Comparison of ENCODE assay signal across 13 cellular contexts in the genomic region with DNA sequence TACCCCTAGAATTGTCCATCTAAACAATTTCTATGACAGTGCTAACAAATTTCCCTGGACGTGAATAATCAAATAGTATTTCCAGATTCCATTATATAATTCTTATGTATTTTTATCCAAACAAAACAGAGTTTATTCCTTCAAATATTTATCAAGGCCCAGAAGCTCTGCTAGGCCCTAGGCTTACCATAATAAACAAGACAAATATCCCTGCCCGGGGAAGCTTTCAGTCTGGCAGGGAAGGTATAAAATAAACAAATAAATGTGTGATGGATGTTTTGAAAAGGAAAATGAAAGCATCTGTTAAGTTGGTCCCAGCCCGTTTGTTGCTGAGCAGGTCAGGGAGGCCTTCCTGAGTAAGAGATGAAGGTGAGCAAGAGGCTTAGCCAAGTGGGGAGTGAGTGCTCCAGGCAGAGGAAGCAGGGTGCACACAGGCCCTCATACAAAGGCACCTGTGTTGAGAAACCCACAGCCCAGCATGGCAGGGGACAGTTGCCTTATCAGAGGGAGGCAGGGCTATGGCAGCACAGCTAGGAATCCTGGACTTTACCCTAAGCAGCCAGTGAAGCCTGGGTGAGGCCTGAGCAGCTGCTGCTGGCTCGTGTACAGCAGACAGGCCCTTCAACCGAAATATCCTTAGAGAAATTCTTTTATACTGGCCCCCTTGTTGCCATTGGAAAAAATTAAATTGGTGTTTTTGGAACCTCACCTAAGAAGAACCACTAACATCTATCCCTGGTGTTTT. TPM values are rescaled to one million over a fixed set of nuclear protein-coding genes. Genes with fewer than 3 reads are reported as not detected.
DNase-seq lines count a peak whose midpoint lies in the region; ATAC-seq, FAIRE-seq and TF ChIP-seq lines count a peak whose summit lies in the region.
"Had no signal": no experiment of that assay in that cellular context is flagged by ENCODE, and none has a peak within 500 bp of the region (broad histone marks: within the 10 kb centered on the region; RNA-seq: fewer than 3 reads in every experiment).

No MANE protein-coding gene starts in this region.

- H3K9ac ChIP-seq in Karpas-422 (ENCODE audit: low read length) (no peak overlapping the region), duodenal mucosa (ENCODE audit: low read depth in 1 of 2, low read length in 2 of 2) (peak overlapping the region; percentile 32 to 47)

- H3K79me2 ChIP-seq in Karpas-422 (ENCODE audit: low read length), result peaks cover 32% of the 10 kb centered on the region

- H3K9me2 ChIP-seq in Karpas-422 (replicated peaks; ENCODE audit: insufficient read depth, low read length), result no peaks in the 10 kb centered on the region

- H3K27ac Mint-ChIP-seq in CD14-positive monocyte, result peak overlapping the region in 4 of 7 donors; percentile 31 to 85 (median 70)
- H3K27ac Mint-ChIP-seq: activated naive CD8-positive, alpha-beta T cell treated with anti-CD3 and anti-CD28 coated beads, Interleukin-2, amount 50 U/mL, for 24 hours had no signal

- intact Hi-C loops in CD14-positive monocyte (cut with micrococcal nuclease), result no loop called here

- H3K4me1 ChIP-seq in Karpas-422 (ENCODE audit: low read length) (peaks cover 4% of the 10 kb centered on the region), duodenal mucosa (ENCODE audit: control insufficient read depth in 1 of 2, insufficient read depth in 2 of 2, low read length in 2 of 2) (peaks cover 21 to 31% of the 10 kb centered on the region in 2 donors)

- no peak overlapping the region for H2AFZ ChIP-seq in Karpas-422 (ENCODE audit: low read length)
- H2AFZ ChIP-seq: PC-9 had no signal

- H3K4me1 Mint-ChIP-seq in CD14-positive monocyte, result no peaks in the 10 kb centered on the region

- H3K9me3 ChIP-seq in Karpas-422 (ENCODE audit: low read length), result no peaks in the 10 kb centered on the region
- H3K9me3 ChIP-seq in duodenal mucosa (ENCODE audit: control insufficient read depth in 1 of 2, low read length in 2 of 2), result no peaks in the 10 kb centered on the region

- no peak for DNase-seq in CD14-positive monocyte (ENCODE audit: low spot score)
- DNase-seq in Karpas-422, result peak; percentile 29
- DNase-seq in myocyte (ENCODE audit: low read depth), result peak; percentile 81
- no peak for DNase-seq in frontal cortex (ENCODE audit: low spot score in 2 of 2)
- DNase-seq: activated CD4-positive, CD25-positive, alpha-beta regulatory T cell; activated naive CD8-positive, alpha-beta T cell treated with anti-CD3 and anti-CD28 coated beads, Interleukin-2, amount 50 U/mL, for 24 hours; KG1; PC-9 had no signal

- no peak overlapping the region for H3K4me2 ChIP-seq in Karpas-422 (ENCODE audit: low read depth, low read length, poor library complexity, severe bottlenecking)
- H3K4me2 ChIP-seq: PC-9 had no signal

- peaks cover 12 to 52% of the 10 kb centered on the region in 2 donors for H3K36me3 Mint-ChIP-seq in CD14-positive monocyte

- ATAC-seq in GM21619 (IDR thresholded peaks at IDR 0.05; ENCODE audit: unreplicated experiment) (no peak), GM19397 (IDR thresholded peaks at IDR 0.05; ENCODE audit: unreplicated experiment) (no peak), HG02970 (IDR thresholded peaks at IDR 0.05; ENCODE audit: low FRiP score, unreplicated experiment) (no peak)
- ATAC-seq: activated naive CD8-positive, alpha-beta T cell treated with anti-CD3 and anti-CD28 coated beads, Interleukin-2, amount 50 U/mL, for 24 hours had no signal

- H3K27ac ChIP-seq in Karpas-422 (ENCODE audit: low read length) (no peak overlapping the region), duodenal mucosa (ENCODE audit: low read depth, low read length) (peak overlapping the region; percentile 75)
- H3K27ac ChIP-seq: PC-9 had no signal

- no peaks in the 10 kb centered on the region for H3K9me3 Mint-ChIP-seq in CD14-positive monocyte
- H3K9me3 Mint-ChIP-seq: activated naive CD8-positive, alpha-beta T cell treated with anti-CD3 and anti-CD28 coated beads, Interleukin-2, amount 50 U/mL, for 24 hours had no signal

- FAIRE-seq in frontal cortex (lab: Jason Lieb, UNC), result no peak
- FAIRE-seq: GM12892 had no signal

- H3K36me3 ChIP-seq in Karpas-422 (ENCODE audit: insufficient read depth, low read length), result peaks cover 56% of the 10 kb centered on the region; the same call in 1 of the 2 replicates
- H3K36me3 ChIP-seq in duodenal mucosa (ENCODE audit: control insufficient read depth in 1 of 2, insufficient read depth in 2 of 2, low read length in 2 of 2), result no peaks in the 10 kb centered on the region

- H3K4me3 ChIP-seq in Karpas-422 (ENCODE audit: low read length) (no peak overlapping the region), duodenal mucosa (ENCODE audit: low read depth in 1 of 2, low read length in 2 of 2) (peak overlapping the region; percentile 53 to 60)
- H3K4me3 ChIP-seq: PC-9 had no signal

- peaks cover 5% of the 10 kb centered on the region; the same call in 1 of the 2 replicates for H4K20me1 ChIP-seq in Karpas-422 (ENCODE audit: insufficient read depth, low read depth, low read length)

- no peak overlapping the region for H3K4me3 Mint-ChIP-seq in CD14-positive monocyte
- H3K4me3 Mint-ChIP-seq: activated naive CD8-positive, alpha-beta T cell treated with anti-CD3 and anti-CD28 coated beads, Interleukin-2, amount 50 U/mL, for 24 hours had no signal

- H3K27me3 Mint-ChIP-seq in CD14-positive monocyte (ENCODE audit: low read depth in 3 of 3), result no peaks in the 10 kb centered on the region
- H3K27me3 Mint-ChIP-seq: activated naive CD8-positive, alpha-beta T cell treated with anti-CD3 and anti-CD28 coated beads, Interleukin-2, amount 50 U/mL, for 24 hours had no signal

- H3K27me3 ChIP-seq in Karpas-422 (ENCODE audit: low read length) (no peaks in the 10 kb centered on the region), duodenal mucosa (ENCODE audit: control insufficient read depth in 1 of 2, insufficient read depth in 2 of 2, low read length in 2 of 2) (no peaks in the 10 kb centered on the region)

- no peak for TF ChIP-seq CTCF in CD14-positive monocyte (IDR thresholded peaks at IDR 0.05)

RNA-seq across cellular contexts. Expression of a gene that starts 7.7 kb away (rescaled TPM):
- 10 to 100 TPM; 14.8 to 27.4 TPM for polyA plus RNA-seq in CD14-positive monocyte
- 0.51 and 1.9 TPM in 2 replicates for total RNA-seq in Karpas-422 (2014; rRNA removed; shearing (Covaris generic); ENCODE audit: low replicate concordance)
- total RNA-seq in myocyte (14.5 and 14.7 TPM in 2 replicates), frontal cortex (2.9 TPM)
- polyA plus RNA-seq in myocyte (2012), result 8.3 TPM

RNA-seq across cellular contexts. Expression of a gene that starts 27.0 kb away (rescaled TPM):
- polyA plus RNA-seq in CD14-positive monocyte, result under 1 TPM in 1 of 2 donors, not detected in 1; 0.08 TPM
- 5.5 and 6.8 TPM in 2 replicates for total RNA-seq in Karpas-422 (2014; rRNA removed; shearing (Covaris generic); ENCODE audit: low replicate concordance)
- total RNA-seq in myocyte (1.8 and 2.2 TPM in 2 replicates), frontal cortex (4.1 TPM)
- 0.39 TPM for polyA plus RNA-seq in myocyte (2012)

RNA-seq across cellular contexts. Expression of a gene that starts 58.8 kb away (rescaled TPM):
- polyA plus RNA-seq in CD14-positive monocyte, result under 1 TPM; 0.54 to 0.97 TPM
- 1.8 and 7.3 TPM in 2 replicates for total RNA-seq in Karpas-422 (2014; rRNA removed; shearing (Covaris generic); ENCODE audit: low replicate concordance)
- total RNA-seq in myocyte, result 25.5 and 32.7 TPM in 2 replicates
- 26.1 TPM for polyA plus RNA-seq in myocyte (2012)
- 13.9 TPM for total RNA-seq in frontal cortex

Comparison
In these comparisons a context has a peak if more than half of its experiments do, and no peak if none do; other contexts are left out.
1. DNase-seq: peak in Karpas-422 (single experiment) and myocyte (single experiment); none in CD14-positive monocyte (single experiment) and frontal cortex (0 of 2).